In genomic region chr14:100304825-100305445, GRCh38 we compare ENCODE assay signal across 7 cellular contexts. TPM values are rescaled to one million over a fixed set of nuclear protein-coding genes. Genes with fewer than 3 reads are reported as not detected.
A peak's percentile ranks its signal among the peaks of the same experiment; 100 is the strongest.
DNase-seq lines count a peak whose midpoint lies in the region; ATAC-seq and TF ChIP-seq lines count a peak whose summit lies in the region.

No MANE protein-coding gene starts in this region.

- H2BK12ac ChIP-seq in trophoblast cell (ENCODE audit: low read length) = no peak overlapping the region

- no peaks in the 10 kb centered on the region for H3K36me3 Mint-ChIP-seq in activated T-helper 2 cell treated with anti-CD3 and anti-CD28 coated beads, Interferon-gamma antibody, Interleukin-2, Interleukin-4, amounts not matched to agents 10 μg/mL and 5 μg/mL and 100 μg/mL, durations not matched to agents 14 hours and 24 hours and 36 hours (ENCODE audit: low read depth)

- H2AFZ ChIP-seq in trophoblast cell (ENCODE audit: insufficient read depth, low read length, poor library complexity) = no peak overlapping the region

- no peak overlapping the region for H3K23ac ChIP-seq in trophoblast cell (ENCODE audit: low read length)

- peaks cover 12% of the 10 kb centered on the region for H3K79me2 ChIP-seq in trophoblast cell (ENCODE audit: control insufficient read depth, insufficient read depth, low read length, poor library complexity)

- peaks cover 4 to 68% (median 41%) of the 10 kb centered on the region in 9 donors for H3K4me1 ChIP-seq in heart right ventricle
- H3K4me1 ChIP-seq in trophoblast cell (ENCODE audit: control insufficient read depth in 1 of 2, insufficient read depth in 2 of 2, low read length in 2 of 2) = peaks cover 16 to 19% of the 10 kb centered on the region in 2 experiments

- 4 to 8% methylated on average over 27 to 29 of the region's 29 CpGs for WGBS in heart right ventricle, 2 donors
- WGBS in trophoblast cell (ENCODE audit: extremely low coverage, insufficient coverage, insufficient read length) = no CpG with 5 or more reads among the region's 29 CpGs

- H3K36me3 ChIP-seq in GM06990 (ENCODE audit: control insufficient read depth, insufficient read depth, low read length) = no peaks in the 10 kb centered on the region; the same call in 1 of the 2 replicates
- H3K36me3 ChIP-seq in heart right ventricle = no peaks in the 10 kb centered on the region
- H3K36me3 ChIP-seq in trophoblast cell (ENCODE audit: control insufficient read depth in 1 of 2, insufficient read depth in 2 of 2, low read length in 2 of 2) = no peaks in the 10 kb centered on the region

- TF ChIP-seq CTCF in GM06990 (IDR thresholded peaks at IDR 0.05; ENCODE audit: insufficient read depth, low read length, poor library complexity, severe bottlenecking) (no peak), heart right ventricle (IDR thresholded peaks at IDR 0.05) (no peak)

- peak overlapping the region; percentile 12 for H3K27ac Mint-ChIP-seq in activated T-helper 2 cell treated with anti-CD3 and anti-CD28 coated beads, Interferon-gamma antibody, Interleukin-2, Interleukin-4, amounts not matched to agents 10 μg/mL and 5 μg/mL and 100 μg/mL, durations not matched to agents 14 hours and 24 hours and 36 hours

- H3K4ac ChIP-seq in trophoblast cell (ENCODE audit: low read depth, low read length) = no peak overlapping the region

- H3K4me3 ChIP-seq in GM06990 (replicated peaks; ENCODE audit: low read depth, low read length) (peak overlapping the region; percentile 73), heart right ventricle (peak overlapping the region; percentile 65 to 99 (median 92)), trophoblast cell (ENCODE audit: low read depth, low read length) (peak overlapping the region; percentile 89)

- H2BK120ac ChIP-seq in trophoblast cell (ENCODE audit: insufficient read depth, low read length, poor library complexity) = no peak overlapping the region

- H3K14ac ChIP-seq in trophoblast cell (ENCODE audit: low read length) = no peak overlapping the region

- DNase-seq in GM06990 (ENCODE audit: extremely low read depth, insufficient read length) (no peak), NCI-H1105 treated with DMSO at 0.1 percent for 48 hours (lab: John Stamatoyannopoulos, UW) (peak; percentile 81), heart right ventricle (peak; percentile 59 to 60), trophoblast cell (peak in 1 of 2 donors; percentile 18), HuH-7.5 (ENCODE audit: low spot score) (no peak)
- DNase-seq in activated T-helper 2 cell treated with anti-CD3 and anti-CD28 coated beads, Interferon-gamma antibody, Interleukin-2, Interleukin-4, amounts not matched to agents 10 μg/mL and 5 μg/mL and 100 μg/mL, durations not matched to agents 14 hours and 24 hours and 36 hours (ENCODE audit: low spot score) = no peak

- H3K27ac ChIP-seq in heart right ventricle = peak overlapping the region in 9 of 10 donors; percentile 69 to 95 (median 90)
- H3K27ac ChIP-seq in trophoblast cell (ENCODE audit: low read depth, low read length) = no peak overlapping the region

- H3K4me2 ChIP-seq in trophoblast cell (ENCODE audit: low read length) = peak overlapping the region; percentile 74

- peak overlapping the region; percentile 82 for H3K4me3 Mint-ChIP-seq in activated T-helper 2 cell treated with anti-CD3 and anti-CD28 coated beads, Interferon-gamma antibody, Interleukin-2, Interleukin-4, amounts not matched to agents 10 μg/mL and 5 μg/mL and 100 μg/mL, durations not matched to agents 14 hours and 24 hours and 36 hours (ENCODE audit: low read depth)

- no peak overlapping the region for H4K91ac ChIP-seq in trophoblast cell (ENCODE audit: low read depth, low read length)

- peak overlapping the region; percentile 52 for H3K18ac ChIP-seq in trophoblast cell (ENCODE audit: low read length)

- peaks cover 13% of the 10 kb centered on the region for H3K79me1 ChIP-seq in trophoblast cell (ENCODE audit: low read length)

- no peaks in the 10 kb centered on the region for H3K9me3 ChIP-seq in heart right ventricle
- H3K9me3 ChIP-seq in trophoblast cell (ENCODE audit: insufficient read depth, low read depth, low read length) = no peaks in the 10 kb centered on the region

- peaks cover 17% of the 10 kb centered on the region for H3K27me3 Mint-ChIP-seq in activated T-helper 2 cell treated with anti-CD3 and anti-CD28 coated beads, Interferon-gamma antibody, Interleukin-2, Interleukin-4, amounts not matched to agents 10 μg/mL and 5 μg/mL and 100 μg/mL, durations not matched to agents 14 hours and 24 hours and 36 hours (ENCODE audit: low read depth)

- no peak overlapping the region for H3K9ac ChIP-seq in trophoblast cell (ENCODE audit: low read length)

- intact Hi-C loops in activated T-helper 2 cell treated with anti-CD3 and anti-CD28 coated beads, Interferon-gamma antibody, Interleukin-2, Interleukin-4, amounts not matched to agents 10 μg/mL and 5 μg/mL and 100 μg/mL, durations not matched to agents 14 hours and 24 hours and 36 hours (cut with micrococcal nuclease) = loop anchor here (2.0 kb wide), 1 partner anchor 70 kb away; a partner anchor contains a TSS
- intact Hi-C loops in heart right ventricle (cut with DNase I) = loop anchor here in 8 of 10 donors (2.0 to 10.0 kb wide), 6 partner anchors 58 to 72 kb away; partner anchors contain the start of gene WDR25 (in 7 of the 8)

- H3K9me3 Mint-ChIP-seq in activated T-helper 2 cell treated with anti-CD3 and anti-CD28 coated beads, Interferon-gamma antibody, Interleukin-2, Interleukin-4, amounts not matched to agents 10 μg/mL and 5 μg/mL and 100 μg/mL, durations not matched to agents 14 hours and 24 hours and 36 hours = no peaks in the 10 kb centered on the region

- H3K27me3 ChIP-seq in GM06990 (replicated peaks; ENCODE audit: control insufficient read depth, insufficient read depth, low read length) (no peaks in the 10 kb centered on the region), heart right ventricle (no peaks in the 10 kb centered on the region), trophoblast cell (ENCODE audit: insufficient read depth, low read length) (no peaks in the 10 kb centered on the region)

- no peak overlapping the region for H4K8ac ChIP-seq in trophoblast cell (ENCODE audit: low read depth, low read length)

- ATAC-seq in heart right ventricle (peak in 7 of 8 donors; percentile 1 to 39 (median 18)), HG02798 (IDR thresholded peaks at IDR 0.05; ENCODE audit: poor library complexity, unreplicated experiment) (no peak)

- no peak overlapping the region for H4K12ac ChIP-seq in trophoblast cell (ENCODE audit: low read depth, low read length)

- no peak overlapping the region for H2AK5ac ChIP-seq in trophoblast cell (ENCODE audit: low read length)

- no peak overlapping the region for H2BK5ac ChIP-seq in trophoblast cell (ENCODE audit: low read depth, low read length, poor library complexity)

- H3K4me1 Mint-ChIP-seq in activated T-helper 2 cell treated with anti-CD3 and anti-CD28 coated beads, Interferon-gamma antibody, Interleukin-2, Interleukin-4, amounts not matched to agents 10 μg/mL and 5 μg/mL and 100 μg/mL, durations not matched to agents 14 hours and 24 hours and 36 hours (ENCODE audit: low read depth) = peaks cover 20% of the 10 kb centered on the region

RNA-seq across cellular contexts. Expression of gene SLC25A29, which starts 1.3 kb away (rescaled TPM):
- total RNA-seq in activated T-helper 2 cell treated with anti-CD3 and anti-CD28 coated beads, Interferon-gamma antibody, Interleukin-2, Interleukin-4, amounts not matched to agents 10 μg/mL and 5 μg/mL and 100 μg/mL, durations not matched to agents 14 hours and 24 hours and 36 hours = 37.0 and 38.8 TPM in 2 replicates
- total RNA-seq in heart right ventricle = 10 to 100 TPM; 11.0 to 25.3 (median 21.7) TPM
- 10 to 100 TPM; 36.7 to 70.7 TPM for polyA plus RNA-seq in heart right ventricle
- 21.2 and 21.7 TPM in 2 replicates for polyA plus RNA-seq in trophoblast cell (2013)

RNA-seq across cellular contexts. Expression of gene SLC25A47, which starts 18.2 kb away (rescaled TPM):
- not detected in 2 replicates for total RNA-seq in activated T-helper 2 cell treated with anti-CD3 and anti-CD28 coated beads, Interferon-gamma antibody, Interleukin-2, Interleukin-4, amounts not matched to agents 10 μg/mL and 5 μg/mL and 100 μg/mL, durations not matched to agents 14 hours and 24 hours and 36 hours
- total RNA-seq in heart right ventricle = not detected
- polyA plus RNA-seq in heart right ventricle = not detected
- 0.05 and 0.17 TPM in 2 replicates for polyA plus RNA-seq in trophoblast cell (2013)

Comparison
In these comparisons a context has a peak if more than half of its experiments do, and no peak if none do; other contexts are left out.
1. DNase-seq: peak in NCI-H1105 treated with DMSO at 0.1 percent for 48 hours (single experiment) and heart right ventricle (2 of 2); none in GM06990 (single experiment), activated T-helper 2 cell treated with anti-CD3 and anti-CD28 coated beads, Interferon-gamma antibody, Interleukin-2, Interleukin-4, amounts not matched to agents 10 μg/mL and 5 μg/mL and 100 μg/mL, durations not matched to agents 14 hours and 24 hours and 36 hours (single experiment) and HuH-7.5 (single experiment).
2. Peak in every context shown above with its lines, with median percentiles within 50 percentile points of each other: H3K4me3 ChIP-seq.